1 cellular context compared by ENCODE assay signal in the genomic region with DNA sequence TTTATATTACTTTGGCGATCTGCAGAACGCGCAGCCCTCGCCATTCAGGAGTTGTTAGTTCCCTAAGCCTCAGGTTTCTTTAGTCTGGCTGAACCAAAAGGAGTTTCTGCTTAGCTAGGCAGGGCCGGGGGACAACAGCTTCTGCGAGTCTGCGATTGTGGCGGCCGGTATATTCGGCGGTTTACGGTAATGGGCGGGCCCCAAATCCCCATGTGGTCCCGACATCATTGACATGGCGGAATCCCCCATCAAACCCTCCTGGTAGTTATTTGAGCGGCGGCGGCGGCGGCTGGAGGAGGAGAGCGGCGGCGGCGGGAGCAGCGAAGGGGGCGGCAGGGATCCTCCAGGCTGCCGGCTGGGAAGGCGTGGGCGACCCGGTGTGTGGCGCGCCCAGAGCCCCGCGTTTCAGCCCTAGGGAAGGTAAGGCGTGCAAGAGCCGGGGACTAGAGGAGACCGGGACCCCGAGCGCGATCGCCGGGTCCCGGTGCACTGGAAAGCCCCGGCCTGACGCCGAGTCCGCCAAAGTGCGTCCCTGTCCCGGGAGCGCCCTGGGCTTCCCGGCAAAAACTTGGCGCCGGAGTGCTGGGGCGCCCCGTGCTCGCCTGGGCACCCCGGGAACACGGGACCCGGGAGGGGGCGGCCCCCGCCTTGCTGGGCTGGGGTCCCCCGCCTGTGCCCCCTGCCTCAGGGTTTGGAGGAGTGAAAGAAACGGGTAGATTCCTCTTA.
TF ChIP-seq lines count a peak whose summit lies in the region.

A gene (plus strand): TSS at position 227 of the 726 bp plus-strand sequence. CDS start 72,902 bp downstream, outside the sequence.

TF ChIP-seq in HepG2, 621 proteins besides CTCF, POLR2A, EP300 and RAD21 (continued from another document and continues in another):
- TF ChIP-seq, protein P1, sequence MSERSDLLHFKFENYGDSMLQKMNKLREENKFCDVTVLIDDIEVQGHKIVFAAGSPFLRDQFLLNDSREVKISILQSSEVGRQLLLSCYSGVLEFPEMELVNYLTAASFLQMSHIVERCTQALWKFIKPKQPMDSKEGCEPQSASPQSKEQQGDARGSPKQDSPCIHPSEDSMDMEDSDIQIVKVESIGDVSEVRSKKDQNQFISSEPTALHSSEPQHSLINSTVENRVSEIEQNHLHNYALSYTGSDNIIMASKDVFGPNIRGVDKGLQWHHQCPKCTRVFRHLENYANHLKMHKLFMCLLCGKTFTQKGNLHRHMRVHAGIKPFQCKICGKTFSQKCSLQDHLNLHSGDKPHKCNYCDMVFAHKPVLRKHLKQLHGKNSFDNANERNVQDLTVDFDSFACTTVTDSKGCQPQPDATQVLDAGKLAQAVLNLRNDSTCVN (CRISPR knock-in tag; IDR thresholded peaks at IDR 0.05; ENCODE audit: borderline replicate concordance), result no peak; the same call in 1 of the 2 replicates
- no peak for TF ChIP-seq TEAD2 (CRISPR knock-in tag; IDR thresholded peaks at IDR 0.05)
- TF ChIP-seq, protein P2, sequence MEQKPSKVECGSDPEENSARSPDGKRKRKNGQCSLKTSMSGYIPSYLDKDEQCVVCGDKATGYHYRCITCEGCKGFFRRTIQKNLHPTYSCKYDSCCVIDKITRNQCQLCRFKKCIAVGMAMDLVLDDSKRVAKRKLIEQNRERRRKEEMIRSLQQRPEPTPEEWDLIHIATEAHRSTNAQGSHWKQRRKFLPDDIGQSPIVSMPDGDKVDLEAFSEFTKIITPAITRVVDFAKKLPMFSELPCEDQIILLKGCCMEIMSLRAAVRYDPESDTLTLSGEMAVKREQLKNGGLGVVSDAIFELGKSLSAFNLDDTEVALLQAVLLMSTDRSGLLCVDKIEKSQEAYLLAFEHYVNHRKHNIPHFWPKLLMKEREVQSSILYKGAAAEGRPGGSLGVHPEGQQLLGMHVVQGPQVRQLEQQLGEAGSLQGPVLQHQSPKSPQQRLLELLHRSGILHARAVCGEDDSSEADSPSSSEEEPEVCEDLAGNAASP (CRISPR knock-in tag; IDR thresholded peaks at IDR 0.05; ENCODE audit: borderline replicate concordance), result 0 out of 2 replicates have a peak, but pooled peaks have one; percentile 26
- TF ChIP-seq ETV5 (CRISPR knock-in tag; IDR thresholded peaks at IDR 0.05; ENCODE audit: borderline replicate concordance), result 0 out of 2 replicates have a peak, but pooled peaks have one; percentile 15
- TF ChIP-seq, protein P3, sequence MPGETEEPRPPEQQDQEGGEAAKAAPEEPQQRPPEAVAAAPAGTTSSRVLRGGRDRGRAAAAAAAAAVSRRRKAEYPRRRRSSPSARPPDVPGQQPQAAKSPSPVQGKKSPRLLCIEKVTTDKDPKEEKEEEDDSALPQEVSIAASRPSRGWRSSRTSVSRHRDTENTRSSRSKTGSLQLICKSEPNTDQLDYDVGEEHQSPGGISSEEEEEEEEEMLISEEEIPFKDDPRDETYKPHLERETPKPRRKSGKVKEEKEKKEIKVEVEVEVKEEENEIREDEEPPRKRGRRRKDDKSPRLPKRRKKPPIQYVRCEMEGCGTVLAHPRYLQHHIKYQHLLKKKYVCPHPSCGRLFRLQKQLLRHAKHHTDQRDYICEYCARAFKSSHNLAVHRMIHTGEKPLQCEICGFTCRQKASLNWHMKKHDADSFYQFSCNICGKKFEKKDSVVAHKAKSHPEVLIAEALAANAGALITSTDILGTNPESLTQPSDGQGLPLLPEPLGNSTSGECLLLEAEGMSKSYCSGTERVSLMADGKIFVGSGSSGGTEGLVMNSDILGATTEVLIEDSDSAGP (CRISPR knock-in tag; IDR thresholded peaks at IDR 0.05; ENCODE audit: borderline replicate concordance), result peak; percentile 82
- TF ChIP-seq MTF2 (CRISPR knock-in tag; IDR thresholded peaks at IDR 0.05; ENCODE audit: borderline replicate concordance), result no peak
- TF ChIP-seq PCBP1 (IDR thresholded peaks at IDR 0.05; ENCODE audit: borderline replicate concordance, low read depth, low read length), result no peak
- peak; percentile 76; the same call in 1 of the 2 replicates for TF ChIP-seq ZFP37 (CRISPR knock-in tag; IDR thresholded peaks at IDR 0.05; ENCODE audit: borderline replicate concordance)
- no peak for TF ChIP-seq KAT2B (IDR thresholded peaks at IDR 0.05; ENCODE audit: borderline replicate concordance, low read depth, low read length)
- TF ChIP-seq ZNF430 (CRISPR knock-in tag; IDR thresholded peaks at IDR 0.05), result peak; percentile 92
- TF ChIP-seq THYN1 (CRISPR knock-in tag; IDR thresholded peaks at IDR 0.05; ENCODE audit: borderline replicate concordance, low read depth), result no peak
- no peak for TF ChIP-seq RAD51 (IDR thresholded peaks at IDR 0.05; ENCODE audit: borderline replicate concordance)
- TF ChIP-seq AKAP8 (CRISPR knock-in tag; IDR thresholded peaks at IDR 0.05), result no peak
- no peak for TF ChIP-seq HNRNPK (IDR thresholded peaks at IDR 0.05; ENCODE audit: low read depth, low read length, poor library complexity, severe bottlenecking)
- TF ChIP-seq MXI1 (IDR thresholded peaks at IDR 0.05; ENCODE audit: borderline replicate concordance, low read depth, low read length), result peak; percentile 87; the same call in 2 of the 3 replicates
- TF ChIP-seq CEBPG (CRISPR knock-in tag; IDR thresholded peaks at IDR 0.05), result no peak
- TF ChIP-seq KAT8 (CRISPR knock-in tag; IDR thresholded peaks at IDR 0.05), result peak; percentile 58
- no peak for TF ChIP-seq HCFC1 (IDR thresholded peaks at IDR 0.05; ENCODE audit: low read depth, low read length)
- TF ChIP-seq, protein P4, sequence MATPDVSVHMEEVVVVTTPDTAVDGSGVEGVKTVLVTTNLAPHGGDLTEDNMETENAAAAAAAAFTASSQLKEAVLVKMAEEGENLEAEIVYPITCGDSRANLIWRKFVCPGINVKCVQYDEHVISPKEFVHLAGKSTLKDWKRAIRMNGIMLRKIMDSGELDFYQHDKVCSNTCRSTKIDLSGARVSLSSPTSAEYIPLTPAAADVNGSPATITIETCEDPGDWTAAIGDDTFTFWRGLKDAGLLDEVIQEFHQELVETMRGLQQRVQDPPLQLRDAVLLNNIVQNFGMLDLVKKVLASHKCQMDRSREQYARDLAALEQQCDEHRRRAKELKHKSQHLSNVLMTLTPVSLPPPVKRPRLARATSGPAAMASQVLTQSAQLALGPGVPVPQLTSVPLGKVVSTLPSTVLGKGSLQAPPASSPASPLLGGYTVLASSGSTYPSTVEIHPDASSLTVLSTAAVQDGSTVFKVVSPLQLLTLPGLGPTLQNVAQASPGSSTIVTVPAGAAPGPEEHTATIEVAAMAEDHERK (CRISPR knock-in tag; IDR thresholded peaks at IDR 0.05; ENCODE audit: low read depth), result no peak
- TF ChIP-seq ZNF446 (CRISPR knock-in tag; IDR thresholded peaks at IDR 0.05), result peak; percentile 40; the same call in 1 of the 2 replicates
- TF ChIP-seq, protein P5, sequence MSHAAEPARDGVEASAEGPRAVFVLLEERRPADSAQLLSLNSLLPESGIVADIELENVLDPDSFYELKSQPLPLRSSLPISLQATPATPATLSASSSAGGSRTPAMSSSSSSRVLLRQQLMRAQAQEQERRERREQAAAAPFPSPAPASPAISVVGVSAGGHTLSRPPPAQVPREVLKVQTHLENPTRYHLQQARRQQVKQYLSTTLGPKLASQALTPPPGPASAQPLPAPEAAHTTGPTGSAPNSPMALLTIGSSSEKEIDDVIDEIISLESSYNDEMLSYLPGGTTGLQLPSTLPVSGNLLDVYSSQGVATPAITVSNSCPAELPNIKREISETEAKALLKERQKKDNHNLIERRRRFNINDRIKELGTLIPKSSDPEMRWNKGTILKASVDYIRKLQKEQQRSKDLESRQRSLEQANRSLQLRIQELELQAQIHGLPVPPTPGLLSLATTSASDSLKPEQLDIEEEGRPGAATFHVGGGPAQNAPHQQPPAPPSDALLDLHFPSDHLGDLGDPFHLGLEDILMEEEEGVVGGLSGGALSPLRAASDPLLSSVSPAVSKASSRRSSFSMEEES (CRISPR knock-in tag; IDR thresholded peaks at IDR 0.05), result no peak
- TF ChIP-seq ZKSCAN5 (CRISPR knock-in tag; IDR thresholded peaks at IDR 0.05), result no peak
- TF ChIP-seq, protein P6, sequence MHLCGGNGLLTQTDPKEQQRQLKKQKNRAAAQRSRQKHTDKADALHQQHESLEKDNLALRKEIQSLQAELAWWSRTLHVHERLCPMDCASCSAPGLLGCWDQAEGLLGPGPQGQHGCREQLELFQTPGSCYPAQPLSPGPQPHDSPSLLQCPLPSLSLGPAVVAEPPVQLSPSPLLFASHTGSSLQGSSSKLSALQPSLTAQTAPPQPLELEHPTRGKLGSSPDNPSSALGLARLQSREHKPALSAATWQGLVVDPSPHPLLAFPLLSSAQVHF (CRISPR knock-in tag; IDR thresholded peaks at IDR 0.05), result no peak
- TF ChIP-seq RBFOX2 (IDR thresholded peaks at IDR 0.05; ENCODE audit: low read depth, low read length), result peak; percentile 97
- TF ChIP-seq ZNF781 (CRISPR knock-in tag; IDR thresholded peaks at IDR 0.05; ENCODE audit: borderline replicate concordance, not compliant biosample characterization), result no peak
- TF ChIP-seq HNF4G (IDR thresholded peaks at IDR 0.05; ENCODE audit: borderline replicate concordance, low read depth, low read length), result peak; percentile 31; the same call in 1 of the 2 replicates
- no peak for TF ChIP-seq HNF4G (CRISPR knock-in tag; IDR thresholded peaks at IDR 0.05; ENCODE audit: borderline replicate concordance, low read depth)
- no peak for TF ChIP-seq ZNF761 (CRISPR knock-in tag; conservative IDR thresholded peaks at IDR 0.05)
- TF ChIP-seq, protein P7, sequence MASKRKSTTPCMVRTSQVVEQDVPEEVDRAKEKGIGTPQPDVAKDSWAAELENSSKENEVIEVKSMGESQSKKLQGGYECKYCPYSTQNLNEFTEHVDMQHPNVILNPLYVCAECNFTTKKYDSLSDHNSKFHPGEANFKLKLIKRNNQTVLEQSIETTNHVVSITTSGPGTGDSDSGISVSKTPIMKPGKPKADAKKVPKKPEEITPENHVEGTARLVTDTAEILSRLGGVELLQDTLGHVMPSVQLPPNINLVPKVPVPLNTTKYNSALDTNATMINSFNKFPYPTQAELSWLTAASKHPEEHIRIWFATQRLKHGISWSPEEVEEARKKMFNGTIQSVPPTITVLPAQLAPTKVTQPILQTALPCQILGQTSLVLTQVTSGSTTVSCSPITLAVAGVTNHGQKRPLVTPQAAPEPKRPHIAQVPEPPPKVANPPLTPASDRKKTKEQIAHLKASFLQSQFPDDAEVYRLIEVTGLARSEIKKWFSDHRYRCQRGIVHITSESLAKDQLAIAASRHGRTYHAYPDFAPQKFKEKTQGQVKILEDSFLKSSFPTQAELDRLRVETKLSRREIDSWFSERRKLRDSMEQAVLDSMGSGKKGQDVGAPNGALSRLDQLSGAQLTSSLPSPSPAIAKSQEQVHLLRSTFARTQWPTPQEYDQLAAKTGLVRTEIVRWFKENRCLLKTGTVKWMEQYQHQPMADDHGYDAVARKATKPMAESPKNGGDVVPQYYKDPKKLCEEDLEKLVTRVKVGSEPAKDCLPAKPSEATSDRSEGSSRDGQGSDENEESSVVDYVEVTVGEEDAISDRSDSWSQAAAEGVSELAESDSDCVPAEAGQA (IDR thresholded peaks at IDR 0.05; ENCODE audit: low read depth), result peak; percentile 80; the same call in 1 of the 2 replicates
- TF ChIP-seq, protein P7 (CRISPR knock-in tag; IDR thresholded peaks at IDR 0.05; ENCODE audit: borderline replicate concordance), result no peak
- 0 out of 2 replicates have a peak, but pooled peaks have one; percentile 32 for TF ChIP-seq ZNF839 (CRISPR knock-in tag; IDR thresholded peaks at IDR 0.05; ENCODE audit: borderline replicate concordance)
- TF ChIP-seq, protein P8, sequence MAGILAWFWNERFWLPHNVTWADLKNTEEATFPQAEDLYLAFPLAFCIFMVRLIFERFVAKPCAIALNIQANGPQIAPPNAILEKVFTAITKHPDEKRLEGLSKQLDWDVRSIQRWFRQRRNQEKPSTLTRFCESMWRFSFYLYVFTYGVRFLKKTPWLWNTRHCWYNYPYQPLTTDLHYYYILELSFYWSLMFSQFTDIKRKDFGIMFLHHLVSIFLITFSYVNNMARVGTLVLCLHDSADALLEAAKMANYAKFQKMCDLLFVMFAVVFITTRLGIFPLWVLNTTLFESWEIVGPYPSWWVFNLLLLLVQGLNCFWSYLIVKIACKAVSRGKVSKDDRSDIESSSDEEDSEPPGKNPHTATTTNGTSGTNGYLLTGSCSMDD (CRISPR knock-in tag; IDR thresholded peaks at IDR 0.05), result no peak
- TF ChIP-seq, protein P9, sequence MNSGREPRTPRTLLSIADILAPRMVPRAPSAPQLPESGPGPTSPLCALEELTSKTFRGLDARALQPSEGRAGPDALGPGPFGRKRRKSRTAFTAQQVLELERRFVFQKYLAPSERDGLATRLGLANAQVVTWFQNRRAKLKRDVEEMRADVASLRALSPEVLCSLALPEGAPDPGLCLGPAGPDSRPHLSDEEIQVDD (CRISPR knock-in tag; IDR thresholded peaks at IDR 0.05; ENCODE audit: borderline replicate concordance), result no peak
- no peak; the same call in 1 of the 2 replicates for TF ChIP-seq ZNF564 (CRISPR knock-in tag; IDR thresholded peaks at IDR 0.05)
- TF ChIP-seq ZSCAN25 (CRISPR knock-in tag; IDR thresholded peaks at IDR 0.05), result no peak
- no peak for TF ChIP-seq MTA3 (CRISPR knock-in tag; IDR thresholded peaks at IDR 0.05)
- TF ChIP-seq, protein P10, sequence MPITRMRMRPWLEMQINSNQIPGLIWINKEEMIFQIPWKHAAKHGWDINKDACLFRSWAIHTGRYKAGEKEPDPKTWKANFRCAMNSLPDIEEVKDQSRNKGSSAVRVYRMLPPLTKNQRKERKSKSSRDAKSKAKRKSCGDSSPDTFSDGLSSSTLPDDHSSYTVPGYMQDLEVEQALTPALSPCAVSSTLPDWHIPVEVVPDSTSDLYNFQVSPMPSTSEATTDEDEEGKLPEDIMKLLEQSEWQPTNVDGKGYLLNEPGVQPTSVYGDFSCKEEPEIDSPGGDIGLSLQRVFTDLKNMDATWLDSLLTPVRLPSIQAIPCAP (CRISPR knock-in tag; IDR thresholded peaks at IDR 0.05; ENCODE audit: low read depth), result no peak
